Comparison of ENCODE assay signal across 8 cellular contexts in the genomic region with DNA sequence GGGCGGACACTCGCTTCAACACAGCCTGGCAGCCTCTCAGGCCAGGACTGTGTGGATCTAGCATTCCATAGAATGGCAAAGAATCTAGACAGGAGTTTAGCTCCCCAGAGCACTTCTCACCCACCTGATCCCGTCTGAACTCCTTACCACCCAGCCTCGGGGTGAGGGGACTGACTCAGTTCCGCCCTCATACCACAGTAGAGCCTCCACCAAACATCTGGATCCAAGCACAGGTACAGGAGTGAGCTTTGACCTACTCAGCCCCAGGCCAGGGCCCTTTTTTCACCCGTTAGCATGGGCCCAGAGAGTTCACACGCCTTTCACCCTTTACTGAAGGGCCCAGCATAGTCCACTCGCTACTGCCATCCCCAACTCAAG. TPM values are rescaled to one million over a fixed set of nuclear protein-coding genes. Genes with fewer than 3 reads are reported as not detected.
A peak's percentile ranks its signal among the peaks of the same experiment; 100 is the strongest.
DNase-seq lines count a peak whose midpoint lies in the region; ATAC-seq and TF ChIP-seq lines count a peak whose summit lies in the region.

No MANE protein-coding gene starts in this region.

- DNase-seq in AG10803 (ENCODE audit: low read depth) (no peak), epidermal melanocyte (ENCODE audit: insufficient read length, low spot score) (no peak), AML-193 (lab: John Stamatoyannopoulos, UW) (no peak), NCI-H1048 (lab: John Stamatoyannopoulos, UW) (no peak)
- no peak for DNase-seq in Jurkat, Clone E6-1 (ENCODE audit: low read depth, low spot score)

- peak overlapping the region; percentile 99 for H3K4me3 ChIP-seq in AG10803 (ENCODE audit: low read length)
- peak overlapping the region; percentile 99 for H3K4me3 ChIP-seq in Jurkat, Clone E6-1 (ENCODE audit: low read length)
- peak overlapping the region; percentile 92 to 100 for H3K4me3 ChIP-seq in muscle layer of duodenum (ENCODE audit: low read depth in 1 of 2, low read length in 2 of 2)

- no peaks in the 10 kb centered on the region for H3K27me3 ChIP-seq in muscle layer of duodenum (ENCODE audit: low read depth, low read length)

- peak overlapping the region; percentile 72 for H3K27ac ChIP-seq in cingulate gyrus (ENCODE audit: low read depth, low read length)
- peak overlapping the region; percentile 77 for H3K27ac ChIP-seq in muscle layer of duodenum (ENCODE audit: low read length)

- peaks cover 0 to 8% of the 10 kb centered on the region in 2 donors for H3K36me3 ChIP-seq in muscle layer of duodenum (ENCODE audit: control insufficient read depth in 1 of 2, insufficient read depth in 2 of 2, low read length in 2 of 2)

- no peak for TF ChIP-seq CTCF in AG10803 (conservative IDR thresholded peaks at IDR 0.05; ENCODE audit: low read length)

- peaks cover 25 to 49% of the 10 kb centered on the region in 2 donors for H3K4me1 ChIP-seq in muscle layer of duodenum (ENCODE audit: control insufficient read depth in 1 of 2, insufficient read depth in 2 of 2, low read length in 2 of 2)

- no peaks in the 10 kb centered on the region for H3K9me3 ChIP-seq in muscle layer of duodenum (ENCODE audit: control insufficient read depth in 1 of 2, low read length in 2 of 2)

- no peak for ATAC-seq in HG03280 (IDR thresholded peaks at IDR 0.05; ENCODE audit: unreplicated experiment)

RNA-seq across cellular contexts. Expression of gene PSMF1, which starts 0.7 kb away (rescaled TPM):
- polyA plus RNA-seq in Jurkat, Clone E6-1 (2012; ENCODE audit: insufficient read depth, insufficient read length) = 221 TPM
